Comparison of ENCODE assay signal across 26 cellular contexts in genomic region chr7:152756126-152756525, GRCh38. TPM values are rescaled to one million over a fixed set of nuclear protein-coding genes. Genes with fewer than 3 reads are reported as not detected.
DNase-seq lines count a peak whose midpoint lies in the region; ATAC-seq, FAIRE-seq and TF ChIP-seq lines count a peak whose summit lies in the region.
"Had no signal": no experiment of that assay in that cellular context is flagged by ENCODE, and none has a peak within 500 bp of the region (broad histone marks: within the 10 kb centered on the region; RNA-seq: fewer than 3 reads in every experiment).

No MANE protein-coding gene starts in this region.

- peak overlapping the region; percentile 73 for H3K4me3 Mint-ChIP-seq in neural crest cell
- H3K4me3 Mint-ChIP-seq in activated CD8-positive, alpha-beta T cell treated with anti-CD3 and anti-CD28 coated beads, Interleukin-2, amount 10 ng/mL, durations not matched to agents 7 days and 5 days: no peak overlapping the region
- H3K4me3 Mint-ChIP-seq: HFFc6; T-cell; T-helper 2 cell treated with Interferon-gamma antibody and Interleukin-4, amounts not matched to agents 5 μg/mL and 100 μg/mL, for 36 hours had no signal

- no peak overlapping the region for H3K9ac ChIP-seq in HepG2 (ENCODE audit: insufficient read depth, low read depth, low read length)
- H3K9ac ChIP-seq in IMR-90 (ENCODE audit: low read depth, low read length): no peak overlapping the region

- peaks cover 8% of the 10 kb centered on the region for H3K27me3 Mint-ChIP-seq in neural crest cell (ENCODE audit: low read depth)
- peaks cover 4% of the 10 kb centered on the region for H3K27me3 Mint-ChIP-seq in activated CD8-positive, alpha-beta T cell treated with anti-CD3 and anti-CD28 coated beads, Interleukin-2, amount 10 ng/mL, durations not matched to agents 7 days and 5 days (ENCODE audit: low read depth)
- H3K27me3 Mint-ChIP-seq: T-cell had no signal

- no peak overlapping the region for H2AK5ac ChIP-seq in IMR-90 (ENCODE audit: low read depth, low read length)

- no peak overlapping the region for H2BK120ac ChIP-seq in IMR-90 (ENCODE audit: low read depth, low read length)

- H3K27me3 ChIP-seq in HepG2 (ENCODE audit: control insufficient read depth in 1 of 2, insufficient read depth in 2 of 2, low read length in 2 of 2) (no peaks in the 10 kb centered on the region; a peak in 1 of 5 replicates), right lobe of liver (no peaks in the 10 kb centered on the region), IMR-90 (ENCODE audit: control insufficient read depth, insufficient read depth, low read length) (peaks cover under 1% of the 10 kb centered on the region; the same call in 1 of the 2 replicates)
- H3K27me3 ChIP-seq: BE2C had no signal

- H4K8ac ChIP-seq in IMR-90 (ENCODE audit: low read depth in 2 of 2, low read length in 2 of 2): no peak overlapping the region

- POLR2A ChIA-PET in HepG2 (lab: Yijun Ruan, JAX) (no interaction called here), IMR-90 (lab: Charles Lee; ENCODE audit: unreplicated experiment) (no interaction called here)
- POLR2A ChIA-PET in activated CD8-positive, alpha-beta T cell treated with anti-CD3 and anti-CD28 coated beads, Interleukin-2, amount 10 ng/mL, durations not matched to agents 7 days and 5 days (lab: Charles Lee): no interaction called here

- no peak overlapping the region for H3K27ac ChIP-seq in HepG2 (ENCODE audit: extremely low read length, insufficient read depth, low read length)
- H3K27ac ChIP-seq in right lobe of liver: no peak overlapping the region
- no peak overlapping the region for H3K27ac ChIP-seq in IMR-90 (ENCODE audit: insufficient read depth, low read length)
- H3K27ac ChIP-seq: HL-60 had no signal

- BruUV-seq in HepG2 (replicated peaks; lab: Mats Ljungman, UMichigan) (no TSS peak), IMR-90 (replicated peaks; lab: Mats Ljungman, UMichigan) (no TSS peak)

- H2AK9ac ChIP-seq in IMR-90 (replicated peaks; ENCODE audit: low read depth, low read length, poor library complexity): no peak overlapping the region

- H4K5ac ChIP-seq in IMR-90 (ENCODE audit: low read depth, low read length): no peak overlapping the region

- no peak overlapping the region for H3K4me3 ChIP-seq in HepG2 (replicated peaks in 1 of 3; ENCODE audit: insufficient read depth in 1 of 3, low read depth in 2 of 3, low read length in 3 of 3)
- H3K4me3 ChIP-seq in right lobe of liver: no peak overlapping the region
- no peak overlapping the region for H3K4me3 ChIP-seq in IMR-90 (ENCODE audit: insufficient read depth, low read depth, low read length)

- H3K9me3 ChIP-seq in HepG2 (ENCODE audit: low read length): no peaks in the 10 kb centered on the region
- no peaks in the 10 kb centered on the region for H3K9me3 ChIP-seq in right lobe of liver
- H3K9me3 ChIP-seq in IMR-90 (ENCODE audit: control insufficient read depth, insufficient read depth, low read length): peaks cover 2% of the 10 kb centered on the region; the same call in 1 of the 2 replicates
- H3K9me3 ChIP-seq: BE2C had no signal

- TF ChIP-seq RAD21 in HepG2 (CRISPR knock-in tag; IDR thresholded peaks at IDR 0.05): no peak
- TF ChIP-seq RAD21 in IMR-90 (IDR thresholded peaks at IDR 0.05; ENCODE audit: low read length): no peak

- peaks cover 0 to 11% of the 10 kb centered on the region in 2 experiments; a peak in 3 of 4 replicates for H3K79me1 ChIP-seq in IMR-90 (ENCODE audit: low read depth in 1 of 2, low read length in 2 of 2)

- peaks cover 13% of the 10 kb centered on the region for H3K79me2 ChIP-seq in HepG2 (ENCODE audit: insufficient read depth, low read length)

- peaks cover 6% of the 10 kb centered on the region for H3K4me1 ChIP-seq in HepG2 (ENCODE audit: insufficient read depth, low read length)
- peaks cover 0 to 14% (median 3%) of the 10 kb centered on the region in 4 donors for H3K4me1 ChIP-seq in right lobe of liver
- H3K4me1 ChIP-seq in IMR-90 (ENCODE audit: control insufficient read depth, insufficient read depth, low read length): peaks cover 7% of the 10 kb centered on the region
- H3K4me1 ChIP-seq: BE2C had no signal

- H3K4me2 ChIP-seq in HepG2 (ENCODE audit: low read depth, low read length): no peak overlapping the region
- H3K4me2 ChIP-seq in IMR-90 (ENCODE audit: low read depth, low read length): no peak overlapping the region

- no peak for DNase-seq in HepG2 (ENCODE audit: low spot score)
- DNase-seq in right lobe of liver: no peak
- DNase-seq in IMR-90: peak; percentile 17
- DNase-seq in RKO (ENCODE audit: low spot score): peak; percentile 38
- no peak for DNase-seq in neural crest cell (ENCODE audit: low read depth, low spot score)
- no peak for DNase-seq in activated CD8-positive, alpha-beta T cell treated with anti-CD3 and anti-CD28 coated beads, Interleukin-2, amount 10 ng/mL, durations not matched to agents 7 days and 5 days
- DNase-seq: BE2C; CD4-positive, CD25-positive, alpha-beta regulatory T cell; COR-L47; DMS153; GF-D8; HFFc6; KG1; NCI-H1092; NCI-H1694; NCI-H2107; NCI-H2227 treated with DMSO at 0.1 percent for 48 hours; NCI-H524 treated with DMSO at 0.1 percent for 48 hours; T-cell had no signal

- no peaks in the 10 kb centered on the region for H3K9me1 ChIP-seq in IMR-90 (ENCODE audit: insufficient read depth, low read length)

- CTCF ChIA-PET in HepG2 (lab: Yijun Ruan, JAX; ENCODE audit: low intra/inter-chr PET ratio, low total read pairs) (no interaction called here), IMR-90 (lab: Yijun Ruan, JAX) (no interaction called here)
- CTCF ChIA-PET in activated CD8-positive, alpha-beta T cell treated with anti-CD3 and anti-CD28 coated beads, Interleukin-2, amount 10 ng/mL, durations not matched to agents 7 days and 5 days (lab: Charles Lee): no interaction called here

- in situ Hi-C loops in HepG2 (cut with HindIII; ENCODE audit: extremely low pct_ligation_motif_present, low pct_unique_long_range_greater_than_20kb): no loop called here
- in situ Hi-C loops in IMR-90 (cut with MboI; ENCODE audit: low sequenced_read_pairs): no loop called here

- H3K14ac ChIP-seq in IMR-90 (replicated peaks; ENCODE audit: low read depth, low read length): no peak overlapping the region

- no peaks in the 10 kb centered on the region for H4K20me1 ChIP-seq in HepG2 (ENCODE audit: insufficient read depth, low read length)
- H4K20me1 ChIP-seq in IMR-90 (ENCODE audit: insufficient read depth, low read length): no peaks in the 10 kb centered on the region

- no peak for TF ChIP-seq CTCF in HepG2 (CRISPR knock-in tag; IDR thresholded peaks at IDR 0.05)
- TF ChIP-seq CTCF in right lobe of liver (IDR thresholded peaks at IDR 0.05): no peak
- TF ChIP-seq CTCF in IMR-90 (conservative IDR thresholded peaks at IDR 0.05; ENCODE audit: low read depth, low read length): no peak
- no peak for TF ChIP-seq CTCF in neural crest cell (conservative IDR thresholded peaks at IDR 0.05)

- H3K23ac ChIP-seq in IMR-90 (ENCODE audit: low read depth, low read length): no peak overlapping the region

- H3K36me3 Mint-ChIP-seq in neural crest cell (ENCODE audit: low read depth): no peaks in the 10 kb centered on the region
- no peaks in the 10 kb centered on the region for H3K36me3 Mint-ChIP-seq in activated CD8-positive, alpha-beta T cell treated with anti-CD3 and anti-CD28 coated beads, Interleukin-2, amount 10 ng/mL, durations not matched to agents 7 days and 5 days (ENCODE audit: low read depth)
- H3K36me3 Mint-ChIP-seq: CD4-positive, CD25-positive, alpha-beta regulatory T cell; T-cell had no signal

- TF ChIP-seq POLR2A in HepG2 (IDR thresholded peaks at IDR 0.05; ENCODE audit: insufficient read depth in 1 of 2, low read depth in 2 of 2, low read length in 2 of 2) (no peak), right lobe of liver (IDR thresholded peaks at IDR 0.05) (no peak), IMR-90 (IDR thresholded peaks at IDR 0.05; ENCODE audit: low read depth, low read length) (no peak)

- dilution Hi-C loops in IMR-90 (cut with HindIII; ENCODE audit: low sequenced_read_pairs, unreplicated experiment): no loop called here

- H2AFZ ChIP-seq in HepG2 (ENCODE audit: low read length): no peak overlapping the region
- no peak overlapping the region for H2AFZ ChIP-seq in IMR-90 (replicated peaks; ENCODE audit: low read length, poor library complexity)

- no peak overlapping the region for H2BK15ac ChIP-seq in IMR-90 (ENCODE audit: low read depth, low read length)

- H3K4me1 Mint-ChIP-seq in neural crest cell: peaks cover 30% of the 10 kb centered on the region
- peaks cover 12% of the 10 kb centered on the region for H3K4me1 Mint-ChIP-seq in activated CD8-positive, alpha-beta T cell treated with anti-CD3 and anti-CD28 coated beads, Interleukin-2, amount 10 ng/mL, durations not matched to agents 7 days and 5 days (ENCODE audit: low read depth)

- H2BK5ac ChIP-seq in IMR-90 (ENCODE audit: low read depth, low read length, poor library complexity, severe bottlenecking): no peak overlapping the region

- no peak for FAIRE-seq in HepG2 (lab: Jason Lieb, UNC)
- FAIRE-seq: H54 had no signal

- no peak overlapping the region for H2BK20ac ChIP-seq in IMR-90 (ENCODE audit: low read depth, low read length)

- ATAC-seq in HepG2: no peak
- no peak for ATAC-seq in right lobe of liver
- no peak for ATAC-seq in IMR-90 (ENCODE audit: low read depth)
- no peak for ATAC-seq in HG02981 (IDR thresholded peaks at IDR 0.05; ENCODE audit: unreplicated experiment)
- no peak for ATAC-seq in activated CD8-positive, alpha-beta T cell treated with anti-CD3 and anti-CD28 coated beads, Interleukin-2, amount 10 ng/mL, durations not matched to agents 7 days and 5 days
- no peak for ATAC-seq in esophagus mucosa
- ATAC-seq: Panc1, SK-N-SH treated with all-trans-retinoic acid at 6 μM for 48 hours, T-cell had no signal

- H3K56ac ChIP-seq in IMR-90 (ENCODE audit: extremely low read depth, insufficient read depth, low read length): no peak overlapping the region

- H3K4ac ChIP-seq in IMR-90 (ENCODE audit: low read depth, low read length): no peak overlapping the region

- no peak overlapping the region for H4K91ac ChIP-seq in IMR-90 (ENCODE audit: insufficient read depth, low read depth, low read length)

- no peak overlapping the region for H3K27ac Mint-ChIP-seq in neural crest cell (ENCODE audit: unreplicated experiment)
- H3K27ac Mint-ChIP-seq in activated CD8-positive, alpha-beta T cell treated with anti-CD3 and anti-CD28 coated beads, Interleukin-2, amount 10 ng/mL, durations not matched to agents 7 days and 5 days: no peak overlapping the region
- H3K27ac Mint-ChIP-seq: HFFc6; T-cell; T-helper 2 cell treated with Interferon-gamma antibody and Interleukin-4, amounts not matched to agents 5 μg/mL and 100 μg/mL, for 36 hours had no signal

- no peak overlapping the region for H3K18ac ChIP-seq in IMR-90 (ENCODE audit: low read depth, low read length)

- WGBS in HepG2 (ENCODE audit: low lambda C conversion rate): 12% methylated on average over 4 of the region's 4 CpGs
- WGBS in right lobe of liver (ENCODE audit: insufficient coverage, low coverage, low lambda C conversion rate, missing lambda C conversion rate): 55% methylated on average over 4 of the region's 4 CpGs
- WGBS in IMR-90 (ENCODE audit: extremely low coverage in 2 of 2, insufficient read length in 1 of 2), 2 experiments: 44% methylated on average over 2 of the region's 4 CpGs; no CpG with 5 or more reads in 1 of the 2 experiments

- no peaks in the 10 kb centered on the region for H3K9me3 Mint-ChIP-seq in neural crest cell
- no peaks in the 10 kb centered on the region for H3K9me3 Mint-ChIP-seq in activated CD8-positive, alpha-beta T cell treated with anti-CD3 and anti-CD28 coated beads, Interleukin-2, amount 10 ng/mL, durations not matched to agents 7 days and 5 days (ENCODE audit: insufficient read depth)
- H3K9me3 Mint-ChIP-seq: HFFc6; T-cell; T-helper 2 cell treated with Interferon-gamma antibody and Interleukin-4, amounts not matched to agents 5 μg/mL and 100 μg/mL, for 36 hours had no signal

- intact Hi-C loops in HepG2 (cut with micrococcal nuclease; ENCODE audit: unreplicated experiment): no loop called here
- intact Hi-C loops in right lobe of liver (cut with DNase I): no loop called here
- intact Hi-C loops in IMR-90 (cut with micrococcal nuclease): no loop called here

- H3K36me3 ChIP-seq in HepG2 (replicated peaks in 1 of 2; ENCODE audit: control insufficient read depth in 1 of 2, insufficient read depth in 2 of 2, low read length in 2 of 2) (no peaks in the 10 kb centered on the region), right lobe of liver (no peaks in the 10 kb centered on the region), IMR-90 (ENCODE audit: control insufficient read depth, insufficient read depth, low read length) (no peaks in the 10 kb centered on the region)
- H3K36me3 ChIP-seq: BE2C had no signal

- no peak for TF ChIP-seq EP300 in HepG2 (IDR thresholded peaks at IDR 0.05; ENCODE audit: low read depth in 2 of 2, low read length in 2 of 2)
- no peak for TF ChIP-seq EP300 in HepG2 (CRISPR knock-in tag; IDR thresholded peaks at IDR 0.05; ENCODE audit: borderline replicate concordance)

RNA-seq across cellular contexts. Expression of gene ACTR3B, which starts 3.4 kb away (rescaled TPM):
- total RNA-seq in HepG2 (2016; rRNA removed; fragmentation: Illumina TruSeq; extraction: Trizol) (8.2 and 8.5 TPM in 2 replicates), right lobe of liver (1 to 10 TPM; 5.3 to 7.0 (median 6.1) TPM), IMR-90 (2012; rRNA removed) (3.0 and 4.2 TPM in 2 replicates), neural crest cell (27.1 and 27.3 TPM in 2 replicates), esophagus mucosa (3.1 TPM)
- total RNA-seq in HepG2 (2016; cell fraction: cytosol; rRNA removed; fragmentation: Illumina TruSeq; extraction: Trizol; ENCODE audit: low read depth): 27.8 and 33.5 TPM in 2 replicates
- 6.5 and 8.0 TPM in 2 replicates for total RNA-seq in HepG2 (2016; cell fraction: insoluble cytoplasmic fraction; rRNA removed; fragmentation: Illumina TruSeq; extraction: Trizol)
- total RNA-seq in HepG2 (2016; cell fraction: membrane; rRNA removed; fragmentation: Illumina TruSeq; extraction: Trizol): 16.2 and 20.6 TPM in 2 replicates
- 12.5 and 14.1 TPM in 2 replicates for total RNA-seq in HepG2 (2016; cell fraction: nucleus; rRNA removed; fragmentation: Illumina TruSeq; extraction: Trizol)
- polyA plus RNA-seq in HepG2 (2011; rRNA removed) (7.7 and 8.8 TPM in 2 replicates), IMR-90 (2012; rRNA removed) (5.0 and 6.1 TPM in 2 replicates)
- polyA plus RNA-seq in HepG2 (2011; cell fraction: cytosol; rRNA removed): 7.6 and 9.2 TPM in 2 replicates
- 9.7 and 10.3 TPM in 2 replicates for polyA plus RNA-seq in HepG2 (2011; cell fraction: nucleus; rRNA removed)
- polyA plus RNA-seq in HepG2 (2012): 8.0 and 8.3 TPM in 2 replicates
- polyA plus RNA-seq in HepG2 (2016; cell fraction: cytosol; fragmentation: Illumina TruSeq; extraction: Trizol; ENCODE audit: low read depth): 6.3 and 8.5 TPM in 2 replicates
- polyA plus RNA-seq in HepG2 (2016; cell fraction: insoluble cytoplasmic fraction; fragmentation: Illumina TruSeq; extraction: Trizol; ENCODE audit: low read depth): 9.6 and 10.0 TPM in 2 replicates
- polyA plus RNA-seq in HepG2 (2016; cell fraction: membrane; fragmentation: Illumina TruSeq; extraction: Trizol; ENCODE audit: low read depth): 9.4 and 11.9 TPM in 2 replicates
- 12.6 and 16.4 TPM in 2 replicates for polyA plus RNA-seq in HepG2 (2016; cell fraction: nucleus; fragmentation: Illumina TruSeq; extraction: Trizol; ENCODE audit: insufficient read depth, low read depth)
- polyA minus RNA-seq in HepG2 (2011; rRNA and poly(A)+ RNA removed; ENCODE audit: low replicate concordance): 5.6 and 16.5 TPM in 2 replicates
- 4.2 and 6.2 TPM in 2 replicates for polyA minus RNA-seq in HepG2 (2011; cell fraction: cytosol; rRNA and poly(A)+ RNA removed)
- 19.3 and 23.2 TPM in 2 replicates for polyA minus RNA-seq in HepG2 (2011; cell fraction: nucleus; rRNA and poly(A)+ RNA removed)
- 5.0 and 7.5 TPM in 2 replicates for polyA plus RNA-seq in IMR-90 (2012; cell fraction: cytosol; rRNA removed)
- polyA plus RNA-seq in IMR-90 (2012; cell fraction: nucleus; rRNA removed; ENCODE audit: low replicate concordance): 8.2 and 13.0 TPM in 2 replicates
- 1 to 10 TPM; 6.0 to 7.3 TPM for total RNA-seq in activated CD8-positive, alpha-beta T cell treated with anti-CD3 and anti-CD28 coated beads, Interleukin-2, amount 10 ng/mL, durations not matched to agents 7 days and 5 days

Comparison
In these comparisons a context has a peak if more than half of its experiments do, and no peak if none do; other contexts are left out.
1. DNase-seq: peak in IMR-90 (single experiment) and RKO (single experiment); none in HepG2 (single experiment), right lobe of liver (0 of 3), neural crest cell (single experiment) and activated CD8-positive, alpha-beta T cell treated with anti-CD3 and anti-CD28 coated beads, Interleukin-2, amount 10 ng/mL, durations not matched to agents 7 days and 5 days (single experiment).